Comparison of ENCODE assay signal across 17 cellular contexts in genomic region chr21:39109596-39110210, GRCh38.
DNase-seq lines count a peak whose midpoint lies in the region; ATAC-seq and TF ChIP-seq lines count a peak whose summit lies in the region.
"Had no signal": no experiment of that assay in that cellular context is flagged by ENCODE, and none has a peak within 500 bp of the region (broad histone marks: within the 10 kb centered on the region; RNA-seq: fewer than 3 reads in every experiment).

No MANE protein-coding gene starts in this region.

- H4K91ac ChIP-seq in IMR-90 (ENCODE audit: insufficient read depth, low read depth, low read length) (peak overlapping the region; percentile 48; the same call in 1 of the 2 replicates), mesenchymal stem cell (ENCODE audit: low read length) (peak overlapping the region; percentile 70)

- dilution Hi-C loops in IMR-90 (cut with HindIII; ENCODE audit: low sequenced_read_pairs, unreplicated experiment) = no loop called here

- peaks cover 13% of the 10 kb centered on the region for H3K9me1 ChIP-seq in IMR-90 (ENCODE audit: insufficient read depth, low read length)

- no peak for TF ChIP-seq RAD21 in IMR-90 (IDR thresholded peaks at IDR 0.05; ENCODE audit: low read length)

- peak overlapping the region; percentile 26; the same call in 2 of the 3 replicates for H2BK15ac ChIP-seq in IMR-90 (ENCODE audit: low read depth, low read length)
- H2BK15ac ChIP-seq in mesenchymal stem cell (ENCODE audit: low read depth, poor library complexity, severe bottlenecking) = no peak overlapping the region

- no peak overlapping the region for H3K4me2 ChIP-seq in GM23248 (ENCODE audit: unreplicated experiment)
- no peak overlapping the region for H3K4me2 ChIP-seq in IMR-90 (ENCODE audit: low read depth, low read length)
- H3K4me2 ChIP-seq in mesenchymal stem cell (ENCODE audit: low read length, poor library complexity, severe bottlenecking) = no peak overlapping the region
- H3K4me2 ChIP-seq: BLaER1 had no signal

- no peaks in the 10 kb centered on the region for H3K79me2 ChIP-seq in GM23248 (ENCODE audit: insufficient read depth)

- H3K36me3 ChIP-seq in GM23248 (ENCODE audit: low read depth) = no peaks in the 10 kb centered on the region
- H3K36me3 ChIP-seq in IMR-90 (ENCODE audit: control insufficient read depth, insufficient read depth, low read length) = no peaks in the 10 kb centered on the region
- no peaks in the 10 kb centered on the region for H3K36me3 ChIP-seq in mesenchymal stem cell (ENCODE audit: control insufficient read depth in 1 of 2, insufficient read depth in 2 of 2, low read depth in 1 of 2, low read length in 2 of 2)
- no peaks in the 10 kb centered on the region for H3K36me3 ChIP-seq in vagina
- H3K36me3 ChIP-seq: BLaER1 had no signal

- TF ChIP-seq POLR2A in IMR-90 (IDR thresholded peaks at IDR 0.05; ENCODE audit: low read depth, low read length) = no peak
- no peak for TF ChIP-seq POLR2A in vagina (IDR thresholded peaks at IDR 0.05)

- H3K4me3 ChIP-seq in GM23248 (no peak overlapping the region), IMR-90 (ENCODE audit: insufficient read depth, low read depth, low read length) (no peak overlapping the region), mesenchymal stem cell (ENCODE audit: insufficient read depth in 1 of 2, low read depth in 1 of 2, low read length in 2 of 2) (no peak overlapping the region), vagina (no peak overlapping the region)
- H3K4me3 ChIP-seq: BLaER1, GM12878 had no signal

- H2BK20ac ChIP-seq in IMR-90 (ENCODE audit: low read depth, low read length) = peak overlapping the region; percentile 64

- H3K9ac ChIP-seq in GM23248 (no peak overlapping the region), IMR-90 (ENCODE audit: low read depth, low read length) (no peak overlapping the region), mesenchymal stem cell (ENCODE audit: low read length) (no peak overlapping the region)
- H3K9ac ChIP-seq: BLaER1 had no signal

- H3K4me1 ChIP-seq in GM23248 (ENCODE audit: insufficient read depth) = peaks cover 7% of the 10 kb centered on the region; the same call in 1 of the 2 replicates
- H3K4me1 ChIP-seq in IMR-90 (ENCODE audit: control insufficient read depth, insufficient read depth, low read length) = peaks cover 15% of the 10 kb centered on the region
- peaks cover 1% of the 10 kb centered on the region for H3K4me1 ChIP-seq in mesenchymal stem cell (ENCODE audit: control insufficient read depth, insufficient read depth, low read depth, low read length)
- H3K4me1 ChIP-seq in vagina = peaks cover 22% of the 10 kb centered on the region
- H3K4me1 ChIP-seq: Caco-2 had no signal

- H4K20me1 ChIP-seq in GM23248 (ENCODE audit: insufficient read depth) = no peaks in the 10 kb centered on the region
- no peaks in the 10 kb centered on the region for H4K20me1 ChIP-seq in IMR-90 (ENCODE audit: insufficient read depth, low read length)
- H4K20me1 ChIP-seq: BLaER1 had no signal

- no peaks in the 10 kb centered on the region for H3K9me3 ChIP-seq in GM23248 (ENCODE audit: low read depth)
- H3K9me3 ChIP-seq in IMR-90 (ENCODE audit: control insufficient read depth, insufficient read depth, low read length) = no peaks in the 10 kb centered on the region; the same call in 1 of the 2 replicates
- H3K9me3 ChIP-seq in mesenchymal stem cell (ENCODE audit: control insufficient read depth, low read length) = no peaks in the 10 kb centered on the region
- H3K9me3 ChIP-seq in vagina = no peaks in the 10 kb centered on the region
- H3K9me3 ChIP-seq: Caco-2 had no signal

- H3K14ac ChIP-seq in IMR-90 (replicated peaks; ENCODE audit: low read depth, low read length) = peak overlapping the region; percentile 46; the same call in 1 of the 2 replicates
- H3K14ac ChIP-seq in mesenchymal stem cell (ENCODE audit: low read length in 2 of 2) = peak overlapping the region in 1 of 2 experiments; percentile 73

- H2AFZ ChIP-seq in GM23248 (no peak overlapping the region), IMR-90 (replicated peaks; ENCODE audit: low read length, poor library complexity) (no peak overlapping the region), mesenchymal stem cell (ENCODE audit: low read depth, low read length) (no peak overlapping the region)

- DNase-seq in GM23248 (peak; percentile 5), IMR-90 (no peak), mesenchymal stem cell (no peak), vagina (ENCODE audit: extremely low spot score in 2 of 2) (peak; percentile 49 to 79), RKO (ENCODE audit: low spot score) (no peak)
- DNase-seq: Caco-2; CD4-positive, CD25-positive, alpha-beta regulatory T cell; CD8-positive, alpha-beta T cell; DMS79; EL; GDM1; H7; HCEC 1CT had no signal

- H3K18ac ChIP-seq in IMR-90 (ENCODE audit: low read depth, low read length) (peak overlapping the region; percentile 20), mesenchymal stem cell (ENCODE audit: low read depth in 1 of 2, low read length in 2 of 2) (peak overlapping the region; percentile 7 to 52)

- H3K23ac ChIP-seq in IMR-90 (ENCODE audit: low read depth, low read length) (no peak overlapping the region; the same call in 1 of the 2 replicates), mesenchymal stem cell (ENCODE audit: low read length in 2 of 2) (peak overlapping the region in 1 of 2 experiments; percentile 35)

- H2AK9ac ChIP-seq in IMR-90 (replicated peaks; ENCODE audit: low read depth, low read length, poor library complexity) = no peak overlapping the region

- BruUV-seq in IMR-90 (replicated peaks; lab: Mats Ljungman, UMichigan) = no TSS peak

- H3K79me1 ChIP-seq in IMR-90 (ENCODE audit: low read depth in 1 of 2, low read length in 2 of 2) (no peaks in the 10 kb centered on the region), mesenchymal stem cell (replicated peaks; ENCODE audit: low read length, poor library complexity, severe bottlenecking) (no peaks in the 10 kb centered on the region)

- H3K27ac ChIP-seq in GM23248 (no peak overlapping the region), IMR-90 (ENCODE audit: insufficient read depth, low read length) (no peak overlapping the region), mesenchymal stem cell (ENCODE audit: low read length, poor library complexity, severe bottlenecking) (no peak overlapping the region), vagina (no peak overlapping the region)
- H3K27ac ChIP-seq: BLaER1, C4-2B had no signal

- H2AK5ac ChIP-seq in IMR-90 (ENCODE audit: low read depth, low read length) (peak overlapping the region; percentile 80), mesenchymal stem cell (ENCODE audit: low read length, severe bottlenecking) (no peak overlapping the region)

- H2BK120ac ChIP-seq in IMR-90 (ENCODE audit: low read depth, low read length) (peak overlapping the region; percentile 73), mesenchymal stem cell (ENCODE audit: low read depth, low read length) (peak overlapping the region; percentile 59)

- intact Hi-C loops in IMR-90 (cut with micrococcal nuclease) = loop anchor here (5.0 kb wide), 1 partner anchor 32 kb away; no protein-coding TSS in a partner anchor
- intact Hi-C loops in vagina (cut with DNase I) = loop anchor here (10.0 kb wide), 1 partner anchor 195 kb away; no protein-coding TSS in a partner anchor

- WGBS in GM23248 (ENCODE audit: low coverage in 1 of 2, low lambda C conversion rate in 2 of 2, missing lambda C conversion rate in 2 of 2), 2 experiments = 53 to 57% methylated on average over 9 of the region's 9 CpGs
- 100% methylated on average over 1 of the region's 9 CpGs; no CpG with 5 or more reads in 1 of the 2 experiments for WGBS in IMR-90 (ENCODE audit: extremely low coverage in 2 of 2, insufficient read length in 1 of 2), 2 experiments
- WGBS in mesenchymal stem cell = 81% methylated on average over 5 of the region's 9 CpGs

- in situ Hi-C loops in GM23248 (cut with MboI) = no loop called here
- in situ Hi-C loops in IMR-90 (cut with MboI; ENCODE audit: low sequenced_read_pairs) = no loop called here

- H4K8ac ChIP-seq in IMR-90 (ENCODE audit: low read depth in 2 of 2, low read length in 2 of 2) = no peak overlapping the region
- H4K8ac ChIP-seq in mesenchymal stem cell (ENCODE audit: low read length) = no peak overlapping the region

- H3K4ac ChIP-seq in IMR-90 (ENCODE audit: low read depth, low read length) (peak overlapping the region; percentile 77), mesenchymal stem cell (ENCODE audit: low read depth in 1 of 2, low read length in 2 of 2) (peak overlapping the region in 1 of 2 experiments; percentile 34)

- H3K27me3 ChIP-seq in GM23248 (replicated peaks; ENCODE audit: insufficient read depth) = no peaks in the 10 kb centered on the region
- H3K27me3 ChIP-seq in IMR-90 (ENCODE audit: control insufficient read depth, insufficient read depth, low read length) = 0 out of 2 replicates have a peak, but pooled peaks cover 2% of the 10 kb centered on the region
- no peaks in the 10 kb centered on the region for H3K27me3 ChIP-seq in mesenchymal stem cell (ENCODE audit: control insufficient read depth in 1 of 2, insufficient read depth in 1 of 2, low read length in 2 of 2)
- H3K27me3 ChIP-seq in vagina = no peaks in the 10 kb centered on the region
- H3K27me3 ChIP-seq: BLaER1 had no signal

- CTCF ChIA-PET in IMR-90 (lab: Yijun Ruan, JAX) = no interaction called here

- no peak overlapping the region for H3K56ac ChIP-seq in IMR-90 (ENCODE audit: extremely low read depth, insufficient read depth, low read length)

- H2BK5ac ChIP-seq in IMR-90 (ENCODE audit: low read depth, low read length, poor library complexity, severe bottlenecking) (no peak overlapping the region), mesenchymal stem cell (ENCODE audit: low read depth, low read length, poor library complexity, severe bottlenecking) (no peak overlapping the region)

- H2BK12ac ChIP-seq in mesenchymal stem cell (ENCODE audit: low read length in 2 of 2) = peak overlapping the region; percentile 80 to 90

- peaks cover 9% of the 10 kb centered on the region for H3F3A ChIP-seq in GM23248 (ENCODE audit: insufficient read depth)

- no peak for TF ChIP-seq CTCF in IMR-90 (conservative IDR thresholded peaks at IDR 0.05; ENCODE audit: low read depth, low read length)
- no peak for TF ChIP-seq CTCF in vagina (IDR thresholded peaks at IDR 0.05)

- ATAC-seq in IMR-90 (ENCODE audit: low read depth) = no peak
- ATAC-seq in GM19324 (IDR thresholded peaks at IDR 0.05; ENCODE audit: low FRiP score, unreplicated experiment) = no peak
- ATAC-seq: CD8-positive, alpha-beta T cell; GM12878 had no signal

- no peaks in the 10 kb centered on the region for H3K9me2 ChIP-seq in GM23248 (ENCODE audit: insufficient read depth)

- H4K5ac ChIP-seq in IMR-90 (ENCODE audit: low read depth, low read length) = no peak overlapping the region; the same call in 1 of the 2 replicates

- POLR2A ChIA-PET in IMR-90 (lab: Charles Lee; ENCODE audit: unreplicated experiment) = no interaction called here

TF ChIP-seq in IMR-90, 13 proteins besides CTCF, POLR2A, EP300 and RAD21:
- TF ChIP-seq CEBPB (IDR thresholded peaks at IDR 0.05; ENCODE audit: low read depth, low read length) (no peak), MAFK (IDR thresholded peaks at IDR 0.05; ENCODE audit: low read depth, low read length) (no peak)

Comparison
In these comparisons a context has a peak if more than half of its experiments do, and no peak if none do; other contexts are left out.
1. DNase-seq: peak in GM23248 (single experiment) and vagina (2 of 2); none in IMR-90 (single experiment), mesenchymal stem cell (single experiment) and RKO (single experiment).